Comparison of ENCODE assay signal across 21 cellular contexts in the genomic region with DNA sequence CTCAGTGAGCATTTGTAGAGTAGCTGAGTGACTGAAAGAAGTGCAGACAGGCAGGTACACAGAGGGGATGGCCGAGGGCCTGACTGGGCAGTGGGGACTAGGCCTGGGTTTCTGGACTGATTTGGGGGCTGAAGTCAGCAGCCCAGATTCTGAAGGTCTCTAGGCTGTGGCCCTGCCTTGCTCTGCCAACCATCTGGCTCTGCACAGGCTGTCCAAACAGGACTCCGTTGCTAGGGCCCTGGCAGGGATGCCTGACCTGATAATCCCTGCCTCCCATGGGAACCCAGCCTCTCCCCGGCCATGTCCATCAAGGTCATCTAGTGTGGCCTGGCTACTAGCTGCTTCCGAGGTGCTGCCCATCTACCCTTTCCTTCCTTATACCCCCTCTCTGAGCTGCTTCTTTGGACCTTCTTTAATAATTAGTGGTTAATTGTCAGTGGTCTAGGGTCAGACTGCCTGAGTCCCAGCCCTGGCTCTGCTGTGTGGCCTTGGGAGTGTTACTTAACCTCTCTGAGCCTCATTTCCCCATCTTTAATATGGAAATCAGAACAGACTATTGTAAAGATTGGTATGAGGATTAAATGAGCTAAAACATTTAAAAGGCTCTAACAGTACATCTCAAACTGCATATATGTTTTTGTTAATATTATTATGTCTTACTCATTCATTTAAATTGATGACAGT.
A peak's percentile ranks its signal among the peaks of the same experiment; 100 is the strongest.
DNase-seq lines count a peak whose midpoint lies in the region; ATAC-seq and TF ChIP-seq lines count a peak whose summit lies in the region.
"Had no signal": no experiment of that assay in that cellular context is flagged by ENCODE, and none has a peak within 500 bp of the region (broad histone marks: within the 10 kb centered on the region; RNA-seq: fewer than 3 reads in every experiment).

No MANE protein-coding gene starts in this region.

- CTCF ChIA-PET in Calu3 (lab: Charles Lee) = interaction anchor here (0.8 to 1.2 kb wide), 3 partner anchors 9 to 18 kb away, joined by 3 to 7 read pairs (median 4); no protein-coding TSS in a partner anchor
- CTCF ChIA-PET in SK-N-SH (lab: Yijun Ruan, JAX) = interaction anchor here (0.8 to 2.1 kb wide), 6 partner anchors 17 to 139 kb away, joined by 3 to 9 read pairs (median 4); partner anchors contain the start of gene VEGFA

- no peaks in the 10 kb centered on the region for H3F3A ChIP-seq in SK-N-SH (replicated peaks; ENCODE audit: insufficient read depth)

- H3K79me2 ChIP-seq in SK-N-SH (ENCODE audit: insufficient read depth) = no peaks in the 10 kb centered on the region

- ATAC-seq in heart right ventricle (peak in 7 of 8 donors; percentile 18 to 82 (median 71)), right lobe of liver (peak in 1 of 4 donors; percentile 15), HG03159 (IDR thresholded peaks at IDR 0.05; ENCODE audit: unreplicated experiment) (no peak)
- ATAC-seq: CD8-positive, alpha-beta T cell had no signal

- H3K36me3 Mint-ChIP-seq in Calu3 (ENCODE audit: insufficient read depth, unreplicated experiment) = peaks cover 22% of the 10 kb centered on the region
- H3K36me3 Mint-ChIP-seq: CD8-positive, alpha-beta T cell had no signal

- H3K4me3 Mint-ChIP-seq in Calu3 (ENCODE audit: low read depth, unreplicated experiment) = no peak overlapping the region
- H3K4me3 Mint-ChIP-seq: CD8-positive, alpha-beta T cell; H9 had no signal

- H3K27me3 ChIP-seq in SK-N-SH (ENCODE audit: insufficient read depth) (no peaks in the 10 kb centered on the region), heart right ventricle (peaks cover 0 to 6% (median 0%) of the 10 kb centered on the region in 7 donors), right lobe of liver (no peaks in the 10 kb centered on the region), transverse colon (no peaks in the 10 kb centered on the region)
- no peaks in the 10 kb centered on the region for H3K27me3 ChIP-seq in effector memory CD4-positive, alpha-beta T cell (replicated peaks; ENCODE audit: control insufficient read depth, insufficient read depth, low read length, poor library complexity, severe bottlenecking)
- H3K27me3 ChIP-seq: Peyer's patch had no signal

- H3K36me3 ChIP-seq in SK-N-SH (replicated peaks in 1 of 2; ENCODE audit: control insufficient read depth in 1 of 2, insufficient read depth in 2 of 2, low read length in 1 of 2) = no peaks in the 10 kb centered on the region
- H3K36me3 ChIP-seq in heart right ventricle = no peaks in the 10 kb centered on the region
- H3K36me3 ChIP-seq in right lobe of liver = no peaks in the 10 kb centered on the region
- H3K36me3 ChIP-seq in transverse colon = no peaks in the 10 kb centered on the region
- no peaks in the 10 kb centered on the region for H3K36me3 ChIP-seq in effector memory CD4-positive, alpha-beta T cell (ENCODE audit: control insufficient read depth, insufficient read depth, low read length)
- H3K36me3 ChIP-seq: Peyer's patch had no signal

- 59% methylated on average over 4 of the region's 4 CpGs for WGBS in SK-N-SH (ENCODE audit: low lambda C conversion rate)
- 55 to 66% methylated on average over 4 of the region's 4 CpGs for WGBS in heart right ventricle, 2 donors
- WGBS in right lobe of liver (ENCODE audit: insufficient coverage, low coverage, low lambda C conversion rate, missing lambda C conversion rate) = 46% methylated on average over 3 of the region's 4 CpGs
- 87% methylated on average over 4 of the region's 4 CpGs; no CpG with 5 or more reads in 1 of the 2 donors for WGBS in transverse colon (ENCODE audit: low coverage in 1 of 2), 2 donors

- no peak overlapping the region for H3K4me3 ChIP-seq in SK-N-SH (ENCODE audit: low read depth in 2 of 2, low read length in 1 of 2)
- no peak overlapping the region for H3K4me3 ChIP-seq in heart right ventricle
- H3K4me3 ChIP-seq in right lobe of liver = no peak overlapping the region
- H3K4me3 ChIP-seq in transverse colon = no peak overlapping the region
- no peak overlapping the region for H3K4me3 ChIP-seq in effector memory CD4-positive, alpha-beta T cell (ENCODE audit: insufficient read depth, low read depth, low read length, poor library complexity, severe bottlenecking)
- H3K4me3 ChIP-seq: Peyer's patch had no signal

- peak overlapping the region; percentile 59 for H3K27ac Mint-ChIP-seq in Calu3 (ENCODE audit: unreplicated experiment)
- H3K27ac Mint-ChIP-seq: CD8-positive, alpha-beta T cell; H9 had no signal

- peaks cover 10 to 68% of the 10 kb centered on the region in 2 experiments; a peak in 3 of 4 replicates for H3K4me1 ChIP-seq in SK-N-SH (ENCODE audit: control insufficient read depth in 1 of 2, insufficient read depth in 2 of 2, low read depth in 1 of 2, low read length in 1 of 2)
- H3K4me1 ChIP-seq in heart right ventricle = peaks cover 0 to 11% (median 0%) of the 10 kb centered on the region in 9 donors
- H3K4me1 ChIP-seq in right lobe of liver = peaks cover 0 to 42% (median 18%) of the 10 kb centered on the region in 4 donors
- H3K4me1 ChIP-seq in transverse colon = peaks cover 0 to 9% (median 0%) of the 10 kb centered on the region in 4 donors
- H3K4me1 ChIP-seq in effector memory CD4-positive, alpha-beta T cell (ENCODE audit: control insufficient read depth, insufficient read depth, low read length, poor library complexity, severe bottlenecking) = no peaks in the 10 kb centered on the region

- H3K4me2 ChIP-seq in SK-N-SH = no peak overlapping the region

- POLR2A ChIA-PET in SK-N-SH (lab: Yijun Ruan, JAX) = interaction anchor here (0.6 to 1.1 kb wide), 2 partner anchors 18 to 43 kb away, joined by 3 read pairs; no protein-coding TSS in a partner anchor

- no peak overlapping the region for H3K9ac ChIP-seq in SK-N-SH

- intact Hi-C loops in Calu3 (cut with micrococcal nuclease; ENCODE audit: unreplicated experiment) (no loop called here), heart right ventricle (cut with DNase I) (no loop called here), right lobe of liver (cut with DNase I) (no loop called here), transverse colon (cut with DNase I; ENCODE audit: low total_unique reads) (no loop called here)

- H3K27me3 Mint-ChIP-seq in Calu3 (ENCODE audit: unreplicated experiment) = no peaks in the 10 kb centered on the region

- peaks cover 47% of the 10 kb centered on the region for H3K4me1 Mint-ChIP-seq in Calu3 (ENCODE audit: low read depth, unreplicated experiment)

- H3K27ac ChIP-seq in SK-N-SH (ENCODE audit: low read depth in 2 of 2, low read length in 1 of 2) (peak overlapping the region in 1 of 2 experiments; percentile 65; a peak in 2 of 4 replicates), heart right ventricle (peak overlapping the region in 3 of 10 donors; percentile 11 to 71 (median 67)), right lobe of liver (no peak overlapping the region), transverse colon (no peak overlapping the region)
- H3K27ac ChIP-seq in effector memory CD4-positive, alpha-beta T cell (ENCODE audit: insufficient read depth, low read length, poor library complexity, severe bottlenecking) = no peak overlapping the region
- H3K27ac ChIP-seq: HL-60, Peyer's patch had no signal

- no peak overlapping the region for H2AFZ ChIP-seq in SK-N-SH (ENCODE audit: low read depth)

- no peaks in the 10 kb centered on the region for H3K9me2 ChIP-seq in SK-N-SH

- TF ChIP-seq RAD21 in SK-N-SH (IDR thresholded peaks at IDR 0.05; ENCODE audit: low read length) = no peak

- H3K9me3 ChIP-seq in SK-N-SH (no peaks in the 10 kb centered on the region), heart right ventricle (no peaks in the 10 kb centered on the region), right lobe of liver (no peaks in the 10 kb centered on the region), transverse colon (no peaks in the 10 kb centered on the region)
- no peaks in the 10 kb centered on the region for H3K9me3 ChIP-seq in effector memory CD4-positive, alpha-beta T cell (ENCODE audit: control insufficient read depth, low read length)
- H3K9me3 ChIP-seq: Peyer's patch had no signal

- TF ChIP-seq POLR2A in right lobe of liver (IDR thresholded peaks at IDR 0.05) (no peak), transverse colon (IDR thresholded peaks at IDR 0.05) (no peak)

- in situ Hi-C loops in transverse colon (cut with MboI; ENCODE audit: low pct_ligation_motif_present in 1 of 4, low pct_unique_long_range_greater_than_20kb in 1 of 4, low sequenced_read_pairs in 3 of 4) = no loop called here

- TF ChIP-seq EP300 in SK-N-SH (IDR thresholded peaks at IDR 0.05; ENCODE audit: borderline replicate concordance in 1 of 2, low read depth in 1 of 2, low read length in 1 of 2) (no peak), transverse colon (IDR thresholded peaks at IDR 0.05; ENCODE audit: low read depth) (no peak)

- BruUV-seq in Calu3 (replicated peaks; lab: Mats Ljungman, UMichigan) = no TSS peak

- H4K20me1 ChIP-seq in SK-N-SH (ENCODE audit: insufficient read depth) = no peaks in the 10 kb centered on the region

- peaks cover 3% of the 10 kb centered on the region for H3K9me3 Mint-ChIP-seq in Calu3 (ENCODE audit: low read depth, unreplicated experiment)
- H3K9me3 Mint-ChIP-seq: CD8-positive, alpha-beta T cell; H9 had no signal

- TF ChIP-seq CTCF in Calu3 (IDR thresholded peaks at IDR 0.05; ENCODE audit: unreplicated experiment) = no peak
- no peak for TF ChIP-seq CTCF in SK-N-SH (IDR thresholded peaks at IDR 0.05)
- no peak for TF ChIP-seq CTCF in heart right ventricle (IDR thresholded peaks at IDR 0.05)
- no peak for TF ChIP-seq CTCF in right lobe of liver (IDR thresholded peaks at IDR 0.05)
- no peak for TF ChIP-seq CTCF in transverse colon (IDR thresholded peaks at IDR 0.05)

- DNase-seq in Calu3 = no peak
- peak; percentile 56 for DNase-seq in SK-N-SH
- DNase-seq in heart right ventricle = peak in 1 of 2 donors; percentile 51
- DNase-seq in right lobe of liver = peak; percentile 23 to 70 (median 65)
- DNase-seq in transverse colon = no peak
- no peak for DNase-seq in iPS-NIHi7 (ENCODE audit: extremely low spot score)
- no peak for DNase-seq in effector memory CD4-positive, alpha-beta T cell
- DNase-seq: ACHN; C1 segment of cervical spinal cord; CD8-positive, alpha-beta T cell; DMS79; H9; KG1; NCI-H1092 treated with DMSO at 0.1 percent for 48 hours; NCI-H1436 treated with DMSO at 0.1 percent for 48 hours; NCI-H1930; NCI-H510A; NCI-H748 treated with DMSO at 0.1 percent for 48 hours; Peyer's patch had no signal

TF ChIP-seq in SK-N-SH, 30 proteins besides CTCF, POLR2A, EP300 and RAD21 (continues in another document):
- no peak for TF ChIP-seq SMC3 (IDR thresholded peaks at IDR 0.05; ENCODE audit: low read depth, low read length)
- no peak for TF ChIP-seq YY1 (IDR thresholded peaks at IDR 0.05; ENCODE audit: low read depth)

Comparison
In these comparisons a context has a peak if more than half of its experiments do, and no peak if none do; other contexts are left out.
1. DNase-seq: peak in SK-N-SH (single experiment) and right lobe of liver (3 of 3); none in Calu3 (single experiment), transverse colon (single experiment), iPS-NIHi7 (single experiment) and effector memory CD4-positive, alpha-beta T cell (0 of 3).